In genomic region chr17:81552244-81553017, GRCh38 we compare ENCODE assay signal across 8 cellular contexts. TPM values are rescaled to one million over a fixed set of nuclear protein-coding genes. Genes with fewer than 3 reads are reported as not detected.
A peak's percentile ranks its signal among the peaks of the same experiment; 100 is the strongest.
DNase-seq lines count a peak whose midpoint lies in the region; ATAC-seq and TF ChIP-seq lines count a peak whose summit lies in the region.

A gene with protein sequence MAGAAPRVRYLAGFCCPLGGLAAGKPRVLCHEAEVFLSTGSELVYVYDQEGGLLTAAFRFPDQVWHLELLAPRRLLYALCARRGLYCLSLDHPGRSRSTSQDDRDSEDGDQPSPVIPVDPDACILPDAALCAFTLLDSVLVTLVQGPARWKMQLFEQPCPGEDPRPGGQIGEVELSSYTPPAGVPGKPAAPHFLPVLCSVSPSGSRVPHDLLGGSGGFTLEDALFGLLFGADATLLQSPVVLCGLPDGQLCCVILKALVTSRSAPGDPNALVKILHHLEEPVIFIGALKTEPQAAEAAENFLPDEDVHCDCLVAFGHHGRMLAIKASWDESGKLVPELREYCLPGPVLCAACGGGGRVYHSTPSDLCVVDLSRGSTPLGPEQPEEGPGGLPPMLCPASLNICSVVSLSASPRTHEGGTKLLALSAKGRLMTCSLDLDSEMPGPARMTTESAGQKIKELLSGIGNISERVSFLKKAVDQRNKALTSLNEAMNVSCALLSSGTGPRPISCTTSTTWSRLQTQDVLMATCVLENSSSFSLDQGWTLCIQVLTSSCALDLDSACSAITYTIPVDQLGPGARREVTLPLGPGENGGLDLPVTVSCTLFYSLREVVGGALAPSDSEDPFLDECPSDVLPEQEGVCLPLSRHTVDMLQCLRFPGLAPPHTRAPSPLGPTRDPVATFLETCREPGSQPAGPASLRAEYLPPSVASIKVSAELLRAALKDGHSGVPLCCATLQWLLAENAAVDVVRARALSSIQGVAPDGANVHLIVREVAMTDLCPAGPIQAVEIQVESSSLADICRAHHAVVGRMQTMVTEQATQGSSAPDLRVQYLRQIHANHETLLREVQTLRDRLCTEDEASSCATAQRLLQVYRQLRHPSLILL (minus strand): TSS chr17:81552353. CDS start chr17:81552330, 23 bp downstream.

- H3K4me3 Mint-ChIP-seq in Caco-2 (ENCODE audit: unreplicated experiment), result peak within 1 kb of the TSS; percentile 90
- peak within 1 kb of the TSS; percentile 89 to 99 (median 96) for H3K4me3 Mint-ChIP-seq in IgD-negative memory B cell

- TF ChIP-seq CTCF in Caco-2 (IDR thresholded peaks at IDR 0.05; ENCODE audit: insufficient read depth in 1 of 2, low read depth in 1 of 2, low read length in 1 of 2, severe bottlenecking in 1 of 2, unreplicated experiment in 1 of 2), result no peak
- peak in 1 of 4 experiments; percentile 31 for TF ChIP-seq CTCF in gastroesophageal sphincter (IDR thresholded peaks at IDR 0.05)
- TF ChIP-seq CTCF in neutrophil (IDR thresholded peaks at IDR 0.05), result peak; percentile 36
- TF ChIP-seq CTCF in subcutaneous adipose tissue (IDR thresholded peaks at IDR 0.05; ENCODE audit: low read depth), result no peak

- no TSS peak for BruUV-seq in Caco-2 (replicated peaks; lab: Mats Ljungman, UMichigan)

- H3K27ac ChIP-seq in gastroesophageal sphincter, result peak within 1 kb of the TSS; percentile 43 to 92 (median 90)
- peak within 1 kb of the TSS; percentile 87 for H3K27ac ChIP-seq in neutrophil

- intact Hi-C loops in Caco-2 (cut with micrococcal nuclease; ENCODE audit: unreplicated experiment), result loop anchor here (1.0 kb wide), 2 partner anchors 24 to 33 kb away; no protein-coding TSS in a partner anchor

- peak within 1 kb of the TSS; percentile 97 for H3K4me3 ChIP-seq in Caco-2 (ENCODE audit: low read depth, low read length)
- peak within 1 kb of the TSS; percentile 86 to 96 for H3K4me3 ChIP-seq in gastroesophageal sphincter
- peak within 1 kb of the TSS; percentile 92 to 99 for H3K4me3 ChIP-seq in neutrophil (ENCODE audit: low read depth in 1 of 2, low read length in 1 of 2)

- H3K9me3 Mint-ChIP-seq in Caco-2 (ENCODE audit: unreplicated experiment), result no peaks in the 10 kb centered on the region
- H3K9me3 Mint-ChIP-seq in IgD-negative memory B cell, result no peaks in the 10 kb centered on the region

- H3K27ac Mint-ChIP-seq in Caco-2 (ENCODE audit: unreplicated experiment), result peak within 1 kb of the TSS; percentile 78
- H3K27ac Mint-ChIP-seq in IgD-negative memory B cell, result peak within 1 kb of the TSS; percentile 95 to 100 (median 96)

- H3K9me3 ChIP-seq in Caco-2, result no peaks in the 10 kb centered on the region
- no peaks in the 10 kb centered on the region for H3K9me3 ChIP-seq in gastroesophageal sphincter
- no peaks in the 10 kb centered on the region for H3K9me3 ChIP-seq in neutrophil

- CTCF ChIA-PET in Caco-2 (lab: Charles Lee), result interaction anchor here (0.8 kb wide), 1 partner anchor 14 kb away, joined by 3 read pairs; no protein-coding TSS in a partner anchor

- no peak for TF ChIP-seq EP300 in gastroesophageal sphincter (IDR thresholded peaks at IDR 0.05)

- POLR2A ChIA-PET in Caco-2 (lab: Charles Lee), result interaction anchor here (0.6 to 1.1 kb wide), 6 partner anchors 9 to 257 kb away, joined by 4 to 8 read pairs (median 6); partner anchors contain the start of genes FSCN2 and SLC38A10

- peak; percentile 79 to 81 for TF ChIP-seq POLR2A in gastroesophageal sphincter (IDR thresholded peaks at IDR 0.05)

- H3K36me3 Mint-ChIP-seq in Caco-2 (ENCODE audit: insufficient read depth, unreplicated experiment) (peaks cover 87% of the 10 kb centered on the region), IgD-negative memory B cell (peaks cover 7% of the 10 kb centered on the region)

- H3K36me3 ChIP-seq in Caco-2 (ENCODE audit: control insufficient read depth, insufficient read depth, low read length) (peaks cover 2% of the 10 kb centered on the region; the same call in 1 of the 2 replicates), gastroesophageal sphincter (peaks cover 0 to 46% of the 10 kb centered on the region in 2 donors), neutrophil (peaks cover 24% of the 10 kb centered on the region)

- H3K27me3 Mint-ChIP-seq in Caco-2 (ENCODE audit: insufficient read depth, unreplicated experiment) (no peaks in the 10 kb centered on the region), IgD-negative memory B cell (no peaks in the 10 kb centered on the region)

- H3K27me3 ChIP-seq in Caco-2 (replicated peaks; ENCODE audit: control insufficient read depth, insufficient read depth, low read length), result no peaks in the 10 kb centered on the region
- no peaks in the 10 kb centered on the region for H3K27me3 ChIP-seq in gastroesophageal sphincter
- H3K27me3 ChIP-seq in neutrophil, result no peaks in the 10 kb centered on the region

- no CpG with 5 or more reads among the region's 85 CpGs for WGBS in gastroesophageal sphincter (ENCODE audit: low coverage in 1 of 2), 2 donors

- peaks cover 6% of the 10 kb centered on the region for H3K4me1 Mint-ChIP-seq in Caco-2 (ENCODE audit: low read depth, unreplicated experiment)
- H3K4me1 Mint-ChIP-seq in IgD-negative memory B cell, result peaks cover 16 to 29% (median 25%) of the 10 kb centered on the region in 3 donors

- DNase-seq in Caco-2 (peak; percentile 76 to 91), SK-N-DZ (ENCODE audit: low spot score) (peak; percentile 79)
- peak; percentile 84 for DNase-seq in activated naive CD4-positive, alpha-beta T cell treated with Interleukin-2 at 50 U/mL for 16 hours

- ATAC-seq in GM19468 (IDR thresholded peaks at IDR 0.05; ENCODE audit: extremely low read depth, unreplicated experiment) (peak; percentile 38), gastroesophageal sphincter (peak; percentile 83)

- H3K4me1 ChIP-seq in Caco-2, result peaks cover 18% of the 10 kb centered on the region
- peaks cover 0 to 39% (median 14%) of the 10 kb centered on the region in 3 donors for H3K4me1 ChIP-seq in gastroesophageal sphincter
- peaks cover 28% of the 10 kb centered on the region in 2 experiments for H3K4me1 ChIP-seq in neutrophil (ENCODE audit: control insufficient read depth in 1 of 2, insufficient read depth in 1 of 2, low read depth in 1 of 2, low read length in 1 of 2)

RNA-seq across cellular contexts. Expression of the gene that starts here (rescaled TPM):
- total RNA-seq in Caco-2 (2022), result 38.5 and 42.2 TPM in 2 replicates
- polyA plus RNA-seq in IgD-negative memory B cell, result 25.6 TPM
- 40.2 and 49.0 TPM in 2 replicates for polyA plus RNA-seq in SK-N-DZ (2014; cell fraction: cytosol; rRNA removed)
- 85.2 and 88.2 TPM in 2 replicates for polyA plus RNA-seq in SK-N-DZ (2014; cell fraction: nucleus; rRNA removed)
- 10 to 100 TPM; 14.6 to 32.1 (median 20.7) TPM for total RNA-seq in gastroesophageal sphincter
- total RNA-seq in subcutaneous adipose tissue, result 10 to 100 TPM in 3 of 4 donors, 1 to 10 TPM in 1; 9.2 to 27.7 (median 11.9) TPM

Comparison
In these comparisons a context has a peak if more than half of its experiments do, and no peak if none do; other contexts are left out.
1. Peak in every context shown above with its lines: DNase-seq, ATAC-seq, H3K4me3 ChIP-seq and H3K27ac ChIP-seq.